Comparison of ENCODE assay signal across 25 cellular contexts in genomic region chrY:13451572-13451971, GRCh38. TPM values are rescaled to one million over a fixed set of nuclear protein-coding genes. Genes with fewer than 3 reads are reported as not detected.
"Had no signal": no experiment of that assay in that cellular context is flagged by ENCODE, and none has a peak within 500 bp of the region (broad histone marks: within the 10 kb centered on the region; RNA-seq: fewer than 3 reads in every experiment).

No MANE protein-coding gene starts in this region.

- H3K27me3 Mint-ChIP-seq: IgD-negative memory B cell had no signal

- H3K4me1 Mint-ChIP-seq: IgD-negative memory B cell had no signal

- ATAC-seq: K562 had no signal

- H3K36me3 Mint-ChIP-seq: IgD-negative memory B cell had no signal

- H3K27me3 ChIP-seq: SJSA1 had no signal

- H3K4me3 Mint-ChIP-seq: IgD-negative memory B cell had no signal

- H3K27ac ChIP-seq: HL-60, KMS-11, SJSA1, SK-N-MC had no signal

- H3K9me3 Mint-ChIP-seq: IgD-negative memory B cell had no signal

- H3K9me3 ChIP-seq: SJSA1 had no signal

- FAIRE-seq: HTR-8/SVneo, K562, RCC 7860 had no signal

- H3K27ac Mint-ChIP-seq: IgD-negative memory B cell had no signal

- DNase-seq: Kasumi-1, MM.1S, NCI-H1092 treated with DMSO at 0.1 percent for 48 hours, NCI-H1436, NCI-H187, NCI-H2029, NCI-H2081 treated with DMSO at 0.1 percent for 48 hours, NCI-H2171, NCI-H226, NCI-H446, NCI-H510A, NCI-H524 treated with DMSO at 0.1 percent for 48 hours, NCI-H69, NCI-H774, Right ventricle myocardium superior, RPMI8226, SIG-M5 had no signal

RNA-seq across cellular contexts. Expression of gene UTY, which starts 28.3 kb away (rescaled TPM):
- total RNA-seq: SJSA1 had no signal
- polyA plus RNA-seq: IgD-negative memory B cell, K562 had no signal
